Comparison of ENCODE assay signal across 14 cellular contexts in genomic region chr6:169428532-169428931, GRCh38.
DNase-seq lines count a peak whose midpoint lies in the region; TF ChIP-seq lines count a peak whose summit lies in the region.
"Had no signal": no experiment of that assay in that cellular context is flagged by ENCODE, and none has a peak within 500 bp of the region (broad histone marks: within the 10 kb centered on the region; RNA-seq: fewer than 3 reads in every experiment).

No MANE protein-coding gene starts in this region.

- in situ Hi-C loops in transverse colon (cut with MboI; ENCODE audit: low pct_ligation_motif_present in 1 of 4, low pct_unique_long_range_greater_than_20kb in 1 of 4, low sequenced_read_pairs in 3 of 4): no loop called here

- TF ChIP-seq POLR2A in transverse colon (IDR thresholded peaks at IDR 0.05): no peak

- peaks cover 4% of the 10 kb centered on the region for H3K27me3 Mint-ChIP-seq in endodermal cell (ENCODE audit: insufficient read depth)
- no peaks in the 10 kb centered on the region for H3K27me3 Mint-ChIP-seq in activated naive CD4-positive, alpha-beta T cell treated with anti-CD3 and anti-CD28 coated beads for 36 hours (ENCODE audit: low read depth)
- H3K27me3 Mint-ChIP-seq: activated naive CD8-positive, alpha-beta T cell; naive B cell; stimulated activated memory B cell treated with anti-CD40 and anti-IgM and Interleukin-4, amounts not matched to agents 10 μg/mL and 1 μg/mL and 100 μg/mL, for 72 hours had no signal

- no peaks in the 10 kb centered on the region for H3K27me3 ChIP-seq in endodermal cell (ENCODE audit: control insufficient read depth, insufficient read depth, low read length, poor library complexity, severe bottlenecking)
- H3K27me3 ChIP-seq in mucosa of rectum (ENCODE audit: control insufficient read depth in 2 of 2, insufficient read depth in 2 of 2, low read length in 2 of 2): no peaks in the 10 kb centered on the region
- H3K27me3 ChIP-seq in transverse colon: no peaks in the 10 kb centered on the region

- no peak overlapping the region for H3K9ac ChIP-seq in endodermal cell (ENCODE audit: extremely low read depth, low read length, poor library complexity, severe bottlenecking)
- H3K9ac ChIP-seq in mucosa of rectum (ENCODE audit: low read depth in 1 of 2, low read length in 2 of 2): no peak overlapping the region

- peak; percentile 23 for DNase-seq in NCI-H345 treated with DMSO at 0.1 percent for 48 hours (lab: John Stamatoyannopoulos, UW; ENCODE audit: unreplicated experiment)
- DNase-seq in endodermal cell: no peak
- no peak for DNase-seq in transverse colon
- no peak for DNase-seq in activated naive CD4-positive, alpha-beta T cell treated with anti-CD3 and anti-CD28 coated beads for 36 hours
- DNase-seq in amygdala (lab: John Stamatoyannopoulos, UW): no peak
- DNase-seq in pons (ENCODE audit: low spot score): no peak
- DNase-seq: activated CD8-positive, alpha-beta T cell treated with anti-CD3 and anti-CD28 coated beads for 36 hours; effector memory CD8-positive, alpha-beta T cell; naive B cell; NCI-H1105 had no signal

- CTCF ChIA-PET in activated naive CD4-positive, alpha-beta T cell treated with anti-CD3 and anti-CD28 coated beads for 36 hours (lab: Charles Lee): no interaction called here

- H3K9me3 ChIP-seq in endodermal cell (ENCODE audit: control insufficient read depth, low read length): peaks cover 34% of the 10 kb centered on the region
- H3K9me3 ChIP-seq in mucosa of rectum (ENCODE audit: control insufficient read depth in 2 of 2, low read length in 2 of 2): peaks cover 0 to 15% of the 10 kb centered on the region in 2 donors
- H3K9me3 ChIP-seq in transverse colon: peaks cover 12 to 16% of the 10 kb centered on the region in 2 donors

- H3K27ac Mint-ChIP-seq in endodermal cell: no peak overlapping the region
- H3K27ac Mint-ChIP-seq in activated naive CD4-positive, alpha-beta T cell treated with anti-CD3 and anti-CD28 coated beads for 36 hours: no peak overlapping the region
- H3K27ac Mint-ChIP-seq: activated CD8-positive, alpha-beta T cell treated with anti-CD3 and anti-CD28 coated beads for 36 hours; activated naive CD8-positive, alpha-beta T cell; effector memory CD8-positive, alpha-beta T cell; naive B cell; stimulated activated memory B cell treated with anti-CD40 and anti-IgM and Interleukin-4, amounts not matched to agents 10 μg/mL and 1 μg/mL and 100 μg/mL, for 72 hours; T-helper 1 cell treated with Interleukin-12 subunit alpha and Interleukin-12 subunit beta and Interleukin-4 antibody, amounts not matched to agents 30 μg/mL and 1 μg/mL, for 36 hours had no signal

- peaks cover 69% of the 10 kb centered on the region for H3K9me3 Mint-ChIP-seq in endodermal cell
- H3K9me3 Mint-ChIP-seq in activated naive CD4-positive, alpha-beta T cell treated with anti-CD3 and anti-CD28 coated beads for 36 hours: peaks cover 27% of the 10 kb centered on the region

- no peak for TF ChIP-seq CTCF in endodermal cell (conservative IDR thresholded peaks at IDR 0.05)
- TF ChIP-seq CTCF in transverse colon (IDR thresholded peaks at IDR 0.05): no peak

- H3K4me3 ChIP-seq in endodermal cell (ENCODE audit: low read length) (no peak overlapping the region), mucosa of rectum (ENCODE audit: low read length in 2 of 2) (no peak overlapping the region), transverse colon (no peak overlapping the region)

- H3K27ac ChIP-seq in endodermal cell (ENCODE audit: low read depth, low read length) (peak overlapping the region; percentile 88), mucosa of rectum (ENCODE audit: low read depth in 2 of 2, low read length in 2 of 2) (peak overlapping the region; percentile 21 to 52), transverse colon (peak overlapping the region; percentile 48 to 73 (median 67))

- H3K36me3 Mint-ChIP-seq in endodermal cell (ENCODE audit: low read depth): peaks cover 24% of the 10 kb centered on the region
- peaks cover 4% of the 10 kb centered on the region for H3K36me3 Mint-ChIP-seq in activated naive CD4-positive, alpha-beta T cell treated with anti-CD3 and anti-CD28 coated beads for 36 hours (ENCODE audit: low read depth)

- no peak for TF ChIP-seq EP300 in transverse colon (IDR thresholded peaks at IDR 0.05; ENCODE audit: low read depth)

- no peak overlapping the region for H3K4me3 Mint-ChIP-seq in endodermal cell
- H3K4me3 Mint-ChIP-seq in activated naive CD4-positive, alpha-beta T cell treated with anti-CD3 and anti-CD28 coated beads for 36 hours: no peak overlapping the region
- H3K4me3 Mint-ChIP-seq: activated CD8-positive, alpha-beta T cell treated with anti-CD3 and anti-CD28 coated beads for 36 hours; activated naive CD8-positive, alpha-beta T cell; effector memory CD8-positive, alpha-beta T cell; naive B cell; stimulated activated memory B cell treated with anti-CD40 and anti-IgM and Interleukin-4, amounts not matched to agents 10 μg/mL and 1 μg/mL and 100 μg/mL, for 72 hours; T-helper 1 cell treated with Interleukin-12 subunit alpha and Interleukin-12 subunit beta and Interleukin-4 antibody, amounts not matched to agents 30 μg/mL and 1 μg/mL, for 36 hours had no signal

- WGBS in endodermal cell (ENCODE audit: insufficient coverage in 1 of 2, insufficient read length in 1 of 2), 2 experiments: 46 to 56% methylated on average over 5 to 12 of the region's 12 CpGs
- 34 to 55% methylated on average over 4 to 12 of the region's 12 CpGs for WGBS in transverse colon (ENCODE audit: low coverage in 1 of 2), 2 donors

- peaks cover 3% of the 10 kb centered on the region for H3K4me1 Mint-ChIP-seq in endodermal cell
- H3K4me1 Mint-ChIP-seq in activated naive CD4-positive, alpha-beta T cell treated with anti-CD3 and anti-CD28 coated beads for 36 hours (ENCODE audit: low read depth): no peaks in the 10 kb centered on the region
- H3K4me1 Mint-ChIP-seq: naive B cell; stimulated activated memory B cell treated with anti-CD40 and anti-IgM and Interleukin-4, amounts not matched to agents 10 μg/mL and 1 μg/mL and 100 μg/mL, for 72 hours had no signal

- intact Hi-C loops in transverse colon (cut with DNase I; ENCODE audit: low total_unique reads): no loop called here
- intact Hi-C loops in activated naive CD4-positive, alpha-beta T cell treated with anti-CD3 and anti-CD28 coated beads for 36 hours (cut with micrococcal nuclease): no loop called here

- H3K36me3 ChIP-seq in endodermal cell (ENCODE audit: control insufficient read depth, insufficient read depth, low read length) (no peaks in the 10 kb centered on the region), mucosa of rectum (ENCODE audit: control insufficient read depth in 2 of 2, insufficient read depth in 2 of 2, low read length in 2 of 2) (no peaks in the 10 kb centered on the region), transverse colon (no peaks in the 10 kb centered on the region)

- H3K4me1 ChIP-seq in endodermal cell (ENCODE audit: control insufficient read depth, insufficient read depth, low read length) (no peaks in the 10 kb centered on the region), mucosa of rectum (ENCODE audit: control insufficient read depth in 2 of 2, insufficient read depth in 2 of 2, low read length in 2 of 2) (no peaks in the 10 kb centered on the region), transverse colon (peaks cover 0 to 10% (median 0%) of the 10 kb centered on the region in 4 donors)

Comparison
In these comparisons a context has a peak if more than half of its experiments do, and no peak if none do; other contexts are left out.
1. H3K27ac ChIP-seq: peak in every context shown above with its lines; median percentile 88 in endodermal cell; 67 in transverse colon; 36 in mucosa of rectum.